In genomic region chr15:58697220-58697619, GRCh38 we compare ENCODE assay signal across 2 cellular contexts.
TF ChIP-seq lines count a peak whose summit lies in the region.

No MANE protein-coding gene starts in this region.

TF ChIP-seq in GM23338, 12 proteins besides CTCF, POLR2A, EP300 and RAD21:
- no peak for TF ChIP-seq CREB1 (CRISPR knock-in tag; IDR thresholded peaks at IDR 0.05; ENCODE audit: low read depth)
- no peak for TF ChIP-seq ZNF331 (CRISPR knock-in tag; IDR thresholded peaks at IDR 0.05; ENCODE audit: low read depth)
- TF ChIP-seq EZH2phosphoT487 (IDR thresholded peaks at IDR 0.05; ENCODE audit: unreplicated experiment) = no peak
- no peak for TF ChIP-seq JUNB (IDR thresholded peaks at IDR 0.05; ENCODE audit: unreplicated experiment)
- TF ChIP-seq EZH2 (IDR thresholded peaks at IDR 0.05; ENCODE audit: low read depth, unreplicated experiment) = no peak
- TF ChIP-seq ZNF462 (CRISPR knock-in tag; IDR thresholded peaks at IDR 0.05) = no peak
- TF ChIP-seq, protein P1, sequence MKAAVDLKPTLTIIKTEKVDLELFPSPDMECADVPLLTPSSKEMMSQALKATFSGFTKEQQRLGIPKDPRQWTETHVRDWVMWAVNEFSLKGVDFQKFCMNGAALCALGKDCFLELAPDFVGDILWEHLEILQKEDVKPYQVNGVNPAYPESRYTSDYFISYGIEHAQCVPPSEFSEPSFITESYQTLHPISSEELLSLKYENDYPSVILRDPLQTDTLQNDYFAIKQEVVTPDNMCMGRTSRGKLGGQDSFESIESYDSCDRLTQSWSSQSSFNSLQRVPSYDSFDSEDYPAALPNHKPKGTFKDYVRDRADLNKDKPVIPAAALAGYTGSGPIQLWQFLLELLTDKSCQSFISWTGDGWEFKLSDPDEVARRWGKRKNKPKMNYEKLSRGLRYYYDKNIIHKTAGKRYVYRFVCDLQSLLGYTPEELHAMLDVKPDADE (IDR thresholded peaks at IDR 0.05) = no peak
- TF ChIP-seq STAT1 (IDR thresholded peaks at IDR 0.05; ENCODE audit: unreplicated experiment) = no peak
- no peak for TF ChIP-seq NANOG (IDR thresholded peaks at IDR 0.05; ENCODE audit: borderline replicate concordance)
- no peak for TF ChIP-seq ZNF114 (CRISPR knock-in tag; IDR thresholded peaks at IDR 0.05)
- no peak for TF ChIP-seq REST (IDR thresholded peaks at IDR 0.05; ENCODE audit: unreplicated experiment)
- no peak for TF ChIP-seq POLR2AphosphoS5 (IDR thresholded peaks at IDR 0.05; ENCODE audit: low read depth)

TF ChIP-seq in K562, 482 proteins besides CTCF, POLR2A, EP300 and RAD21:
- TF ChIP-seq CBFA2T3 (IDR thresholded peaks at IDR 0.05) (peak; percentile 27; the same call in 1 of the 2 replicates), ILF3 (IDR thresholded peaks at IDR 0.05; ENCODE audit: borderline replicate concordance) (no peak)
